ENCODE assay signal across 1 cellular context in the genomic region with DNA sequence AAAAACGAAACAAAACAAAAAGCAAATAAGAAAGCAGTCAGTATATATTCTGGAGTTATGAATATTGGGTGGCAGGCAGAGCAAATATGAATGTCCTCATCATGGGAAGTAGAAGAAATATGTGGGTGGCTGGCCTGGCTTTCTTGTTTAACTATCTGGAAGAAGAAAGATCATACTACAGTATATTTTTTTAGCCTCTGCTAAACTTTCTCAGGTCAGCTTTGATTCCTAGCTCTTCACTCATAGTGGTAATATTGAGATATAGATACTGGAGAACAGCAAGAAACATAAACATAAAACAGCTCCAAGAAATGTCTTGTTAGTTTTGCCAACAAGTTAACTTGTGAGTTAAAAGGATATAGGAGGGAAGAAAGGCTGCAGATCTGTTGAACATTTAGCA.
TF ChIP-seq lines count a peak whose summit lies in the region.

No MANE protein-coding gene starts in this region.

TF ChIP-seq in IMR-90, 13 proteins besides CTCF, POLR2A, EP300 and RAD21 (continued from another document):
- no peak for TF ChIP-seq USF2 (IDR thresholded peaks at IDR 0.05; ENCODE audit: low read depth, low read length)
